In genomic region chr18:66632771-66633170, GRCh38 we compare ENCODE assay signal across 23 cellular contexts. TPM values are rescaled to one million over a fixed set of nuclear protein-coding genes. Genes with fewer than 3 reads are reported as not detected.
"Had no signal": no experiment of that assay in that cellular context is flagged by ENCODE, and none has a peak within 500 bp of the region (broad histone marks: within the 10 kb centered on the region; RNA-seq: fewer than 3 reads in every experiment).

No MANE protein-coding gene starts in this region.

- H3K27me3 Mint-ChIP-seq: naive thymus-derived CD8-positive, alpha-beta T cell; stimulated activated naive CD8-positive, alpha-beta T cell treated with anti-CD3 and anti-CD28 coated beads, Interleukin-15, Interleukin-2, amounts not matched to agents 100 ng/mL and 50 ng/mL, for 24 hours had no signal

- H3K9me3 ChIP-seq: esophagus muscularis mucosa, mucosa of descending colon, neutrophil, psoas muscle, right lobe of liver, tibial nerve, upper lobe of right lung, vagina had no signal

- H3K27me3 ChIP-seq: esophagus muscularis mucosa, hepatocyte, neutrophil, right lobe of liver, tibial nerve, upper lobe of right lung, vagina had no signal

- DNase-seq: cortex of kidney; dorsolateral prefrontal cortex; effector CD8-positive, alpha-beta T cell; head of caudate nucleus; islet precursor cell; mucosa of descending colon; naive thymus-derived CD8-positive, alpha-beta T cell; psoas muscle; retina; right lobe of liver; stimulated activated CD4-positive, alpha-beta T cell treated with anti-CD3 and anti-CD28 coated beads, Interleukin-4, amount 100 ng/mL, for 1 hour; stimulated activated CD8-positive, alpha-beta memory T cell treated with anti-CD3 and anti-CD28 coated beads, Interleukin-4, amount 100 ng/mL, for 48 hours; upper lobe of right lung had no signal

- H3K27ac ChIP-seq: dorsolateral prefrontal cortex, epithelial cell of prostate, esophagus muscularis mucosa, hepatocyte, neutrophil, psoas muscle, right lobe of liver, tibial nerve, upper lobe of right lung, vagina had no signal

- H3K36me3 ChIP-seq: esophagus muscularis mucosa, neutrophil, right lobe of liver, tibial nerve, upper lobe of right lung, vagina had no signal

- H3K27ac Mint-ChIP-seq: naive thymus-derived CD8-positive, alpha-beta T cell; stimulated activated effector memory CD8-positive, alpha-beta T cell treated with anti-CD3 and anti-CD28 coated beads, Interleukin-12 subunit alpha, Interleukin-12 subunit beta, amount 100 ng/mL, for 72 hours; stimulated activated naive CD8-positive, alpha-beta T cell treated with anti-CD3 and anti-CD28 coated beads, Interleukin-15, Interleukin-2, amounts not matched to agents 100 ng/mL and 50 ng/mL, for 24 hours had no signal

- H3K79me2 ChIP-seq: hepatocyte had no signal

- H3K4me1 Mint-ChIP-seq: naive thymus-derived CD8-positive, alpha-beta T cell; stimulated activated effector memory CD8-positive, alpha-beta T cell treated with anti-CD3 and anti-CD28 coated beads, Interleukin-12 subunit alpha, Interleukin-12 subunit beta, amount 100 ng/mL, for 72 hours had no signal

- H3K4me3 ChIP-seq: dorsolateral prefrontal cortex, esophagus muscularis mucosa, hepatocyte, mucosa of descending colon, psoas muscle, right lobe of liver, tibial nerve, upper lobe of right lung, vagina had no signal

- H3K4me3 Mint-ChIP-seq: naive thymus-derived CD8-positive, alpha-beta T cell; stimulated activated effector memory CD8-positive, alpha-beta T cell treated with anti-CD3 and anti-CD28 coated beads, Interleukin-12 subunit alpha, Interleukin-12 subunit beta, amount 100 ng/mL, for 72 hours; stimulated activated naive CD8-positive, alpha-beta T cell treated with anti-CD3 and anti-CD28 coated beads, Interleukin-15, Interleukin-2, amounts not matched to agents 100 ng/mL and 50 ng/mL, for 24 hours had no signal

- H2AFZ ChIP-seq: hepatocyte had no signal

- H3K4me1 ChIP-seq: esophagus muscularis mucosa, psoas muscle, right lobe of liver, tibial nerve, upper lobe of right lung, vagina had no signal

- H3K4me2 ChIP-seq: hepatocyte had no signal

- H3K36me3 Mint-ChIP-seq: naive thymus-derived CD8-positive, alpha-beta T cell; stimulated activated effector memory CD8-positive, alpha-beta T cell treated with anti-CD3 and anti-CD28 coated beads, Interleukin-12 subunit alpha, Interleukin-12 subunit beta, amount 100 ng/mL, for 72 hours had no signal

- ATAC-seq: left lobe of liver; mucosa of descending colon; naive thymus-derived CD8-positive, alpha-beta T cell; psoas muscle; right lobe of liver; stimulated activated effector memory CD8-positive, alpha-beta T cell treated with anti-CD3 and anti-CD28 coated beads, Interleukin-12 subunit alpha, Interleukin-12 subunit beta, amount 100 ng/mL, for 72 hours; upper lobe of right lung had no signal

RNA-seq across cellular contexts. Expression of gene CDH19, which starts 28.9 kb away (rescaled TPM):
- total RNA-seq: hepatocyte; naive thymus-derived CD8-positive, alpha-beta T cell; osteoblast had no signal
- polyA plus RNA-seq: hepatocyte; naive thymus-derived CD8-positive, alpha-beta T cell had no signal
